22 cellular contexts compared by ENCODE assay signal in genomic region chr14:72679106-72679505, GRCh38.
DNase-seq lines count a peak whose midpoint lies in the region; ATAC-seq and TF ChIP-seq lines count a peak whose summit lies in the region.
"Had no signal": no experiment of that assay in that cellular context is flagged by ENCODE, and none has a peak within 500 bp of the region (broad histone marks: within the 10 kb centered on the region; RNA-seq: fewer than 3 reads in every experiment).

No MANE protein-coding gene starts in this region.

- peak; percentile 23 for DNase-seq in NCI-H1105 treated with DMSO at 0.1 percent for 48 hours (lab: John Stamatoyannopoulos, UW)
- no peak for DNase-seq in NCI-H1105 (lab: John Stamatoyannopoulos, UW)
- DNase-seq in astrocyte of the hippocampus (ENCODE audit: low read depth, low spot score): peak; percentile 63
- peak; percentile 34 to 40 for DNase-seq in heart right ventricle
- DNase-seq in gastrocnemius medialis: peak in 1 of 2 donors; percentile 50
- DNase-seq in GM13977 (ENCODE audit: low spot score): no peak
- DNase-seq in activated T-cell treated with anti-CD3 and anti-CD28 coated beads, Interleukin-2, amount 50 U/mL, for 72 hours: no peak
- DNase-seq: 8988T; activated CD8-positive, alpha-beta memory T cell treated with anti-CD3 and anti-CD28 coated beads, Interleukin-2, amount 50 U/mL, for 48 hours; CD8-positive, alpha-beta T cell; central memory CD4-positive, alpha-beta T cell; erythroblast; mammary epithelial cell; small intestine; stimulated activated naive CD8-positive, alpha-beta T cell treated with anti-CD3 and anti-CD28 coated beads, Interleukin-15, Interleukin-2, amounts not matched to agents 100 U/mL and 50 U/mL, for 24 hours; T-helper 17 cell; uterus had no signal

- H3K36me3 ChIP-seq in heart right ventricle: peaks cover 0 to 12% (median 0%) of the 10 kb centered on the region in 9 donors
- no peaks in the 10 kb centered on the region for H3K36me3 ChIP-seq in gastrocnemius medialis
- H3K36me3 ChIP-seq: neutrophil, uterus had no signal

- no peak overlapping the region for H3K27ac Mint-ChIP-seq in activated T-cell treated with anti-CD3 and anti-CD28 coated beads, Interleukin-2, amount 50 U/mL, for 72 hours
- H3K27ac Mint-ChIP-seq: activated naive CD4-positive, alpha-beta T cell treated with anti-CD3 and anti-CD28 coated beads, Interleukin-2, amount 50 U/mL, for 24 hours; CD8-positive, alpha-beta T cell; T-helper 17 cell had no signal

- H3K9me3 Mint-ChIP-seq in activated T-cell treated with anti-CD3 and anti-CD28 coated beads, Interleukin-2, amount 50 U/mL, for 72 hours: no peaks in the 10 kb centered on the region
- H3K9me3 Mint-ChIP-seq: activated naive CD4-positive, alpha-beta T cell treated with anti-CD3 and anti-CD28 coated beads, Interleukin-2, amount 50 U/mL, for 24 hours had no signal

- no peak for TF ChIP-seq CTCF in heart right ventricle (IDR thresholded peaks at IDR 0.05)
- TF ChIP-seq CTCF in gastrocnemius medialis (IDR thresholded peaks at IDR 0.05 in 4 of 5, conservative IDR thresholded peaks at IDR 0.05 in 1 of 5): no peak
- TF ChIP-seq CTCF in GM13977 (IDR thresholded peaks at IDR 0.05; ENCODE audit: extremely low read depth, insufficient read depth, missing control alignments): no peak

- H3K4me1 Mint-ChIP-seq in activated T-cell treated with anti-CD3 and anti-CD28 coated beads, Interleukin-2, amount 50 U/mL, for 72 hours (ENCODE audit: low read depth): no peaks in the 10 kb centered on the region
- H3K4me1 Mint-ChIP-seq: activated naive CD4-positive, alpha-beta T cell treated with anti-CD3 and anti-CD28 coated beads, Interleukin-2, amount 50 U/mL, for 24 hours; T-helper 17 cell had no signal

- peak; percentile 15 to 81 (median 72) for ATAC-seq in heart right ventricle
- ATAC-seq in gastrocnemius medialis: peak; percentile 36 to 54
- no peak for ATAC-seq in HG02623 (IDR thresholded peaks at IDR 0.05; ENCODE audit: unreplicated experiment)
- ATAC-seq in activated T-cell treated with anti-CD3 and anti-CD28 coated beads, Interleukin-2, amount 50 U/mL, for 72 hours (replicated peaks in 1 of 2): no peak
- ATAC-seq: activated CD4-positive, CD25-positive, alpha-beta regulatory T cell treated with anti-CD3 and anti-CD28 coated beads, Interleukin-2, amount 50 U/mL, for 24 hours; CD8-positive, alpha-beta T cell; HepG2; stimulated activated naive CD8-positive, alpha-beta T cell treated with anti-CD3 and anti-CD28 coated beads, Interleukin-15, Interleukin-2, amounts not matched to agents 100 U/mL and 50 U/mL, for 24 hours; T-helper 17 cell had no signal

- intact Hi-C loops in heart right ventricle (cut with DNase I) (no loop called here), gastrocnemius medialis (cut with DNase I; ENCODE audit: low total_unique reads) (no loop called here)

- no peak overlapping the region for H3K27ac ChIP-seq in heart right ventricle
- peak overlapping the region in 1 of 4 donors; percentile 3 for H3K27ac ChIP-seq in gastrocnemius medialis
- H3K27ac ChIP-seq: neutrophil, uterus had no signal

- H3K4me3 ChIP-seq in heart right ventricle: no peak overlapping the region
- H3K4me3 ChIP-seq in gastrocnemius medialis: no peak overlapping the region
- H3K4me3 ChIP-seq: uterus had no signal

- H3K36me3 Mint-ChIP-seq in activated T-cell treated with anti-CD3 and anti-CD28 coated beads, Interleukin-2, amount 50 U/mL, for 72 hours (ENCODE audit: insufficient read depth in 2 of 2): no peaks in the 10 kb centered on the region
- H3K36me3 Mint-ChIP-seq: activated naive CD4-positive, alpha-beta T cell treated with anti-CD3 and anti-CD28 coated beads, Interleukin-2, amount 50 U/mL, for 24 hours; CD8-positive, alpha-beta T cell had no signal

- no peak for TF ChIP-seq POLR2A in gastrocnemius medialis (IDR thresholded peaks at IDR 0.05)

- 18 to 20% methylated on average over 14 of the region's 14 CpGs for WGBS in heart right ventricle, 2 donors

- peaks cover 5% of the 10 kb centered on the region for H3K27me3 Mint-ChIP-seq in activated T-cell treated with anti-CD3 and anti-CD28 coated beads, Interleukin-2, amount 50 U/mL, for 72 hours (ENCODE audit: low read depth)
- H3K27me3 Mint-ChIP-seq: T-helper 17 cell had no signal

- in situ Hi-C loops in gastrocnemius medialis (cut with MboI; ENCODE audit: low sequenced_read_pairs in 4 of 4): no loop called here
- in situ Hi-C loops in GM13977 (cut with MboI; ENCODE audit: low pct_unique_long_range_greater_than_20kb, low sequenced_read_pairs, unreplicated experiment): no loop called here

- no peak overlapping the region for H3K4me3 Mint-ChIP-seq in activated T-cell treated with anti-CD3 and anti-CD28 coated beads, Interleukin-2, amount 50 U/mL, for 72 hours
- H3K4me3 Mint-ChIP-seq: activated naive CD4-positive, alpha-beta T cell treated with anti-CD3 and anti-CD28 coated beads, Interleukin-2, amount 50 U/mL, for 24 hours; CD8-positive, alpha-beta T cell; T-helper 17 cell had no signal

- no peaks in the 10 kb centered on the region for H3K9me3 ChIP-seq in heart right ventricle
- H3K9me3 ChIP-seq in gastrocnemius medialis: no peaks in the 10 kb centered on the region
- H3K9me3 ChIP-seq: neutrophil, uterus had no signal

- H3K27me3 ChIP-seq in heart right ventricle: no peaks in the 10 kb centered on the region
- H3K27me3 ChIP-seq in gastrocnemius medialis: no peaks in the 10 kb centered on the region
- H3K27me3 ChIP-seq: uterus had no signal

- H3K4me1 ChIP-seq in heart right ventricle: peaks cover 0 to 11% (median 7%) of the 10 kb centered on the region in 9 donors
- H3K4me1 ChIP-seq in gastrocnemius medialis: peaks cover 6 to 10% of the 10 kb centered on the region in 2 donors
- H3K4me1 ChIP-seq: uterus had no signal

Comparison
In these comparisons a context has a peak if more than half of its experiments do, and no peak if none do; other contexts are left out.
1. DNase-seq: peak in NCI-H1105 treated with DMSO at 0.1 percent for 48 hours (single experiment), astrocyte of the hippocampus (single experiment) and heart right ventricle (2 of 2); none in NCI-H1105 (single experiment), GM13977 (single experiment) and activated T-cell treated with anti-CD3 and anti-CD28 coated beads, Interleukin-2, amount 50 U/mL, for 72 hours (0 of 2).
2. ATAC-seq: peak in heart right ventricle (8 of 8) and gastrocnemius medialis (2 of 2); none in HG02623 (single experiment) and activated T-cell treated with anti-CD3 and anti-CD28 coated beads, Interleukin-2, amount 50 U/mL, for 72 hours (0 of 2).